Comparison of ENCODE assay signal across 22 cellular contexts in the genomic region with DNA sequence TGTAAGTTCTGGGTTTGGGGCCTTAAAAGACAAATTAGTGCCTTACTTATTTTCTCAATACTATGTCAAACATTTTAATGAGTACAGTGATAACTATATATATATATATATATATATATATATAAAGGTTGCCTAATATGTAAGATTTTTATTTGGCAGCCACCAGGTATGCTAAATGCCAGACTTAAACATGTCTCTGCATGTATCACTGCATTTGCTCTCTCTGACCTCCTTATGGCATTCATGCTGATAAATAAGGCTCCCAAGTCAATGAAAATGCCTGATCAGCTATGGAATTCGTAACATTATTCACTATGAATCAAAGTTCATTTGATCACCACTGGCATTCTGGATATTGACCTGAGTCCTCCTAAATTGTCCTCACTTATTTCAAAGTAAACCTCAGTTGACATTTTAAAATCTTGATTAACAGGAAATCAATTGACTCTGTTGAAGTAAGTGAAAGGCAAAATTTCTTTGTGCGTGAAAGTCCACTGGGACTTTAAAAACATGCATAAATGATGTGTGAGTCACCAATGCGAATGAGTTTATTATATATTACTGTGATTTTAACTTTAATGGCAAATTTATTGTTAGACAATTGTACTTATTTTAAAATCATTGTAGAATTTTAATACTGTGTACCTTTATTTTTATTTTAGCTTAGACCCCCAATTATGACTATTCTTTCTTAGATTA. TPM values are rescaled to one million over a fixed set of nuclear protein-coding genes. Genes with fewer than 3 reads are reported as not detected.
DNase-seq lines count a peak whose midpoint lies in the region; ATAC-seq, FAIRE-seq and TF ChIP-seq lines count a peak whose summit lies in the region.
"Had no signal": no experiment of that assay in that cellular context is flagged by ENCODE, and none has a peak within 500 bp of the region (broad histone marks: within the 10 kb centered on the region; RNA-seq: fewer than 3 reads in every experiment).

No MANE protein-coding gene starts in this region.

- peaks cover 10% of the 10 kb centered on the region for H3K4me1 Mint-ChIP-seq in astrocyte (ENCODE audit: low read depth, unreplicated experiment)

- H4K20me1 ChIP-seq in HCT116 (ENCODE audit: insufficient read depth): no peaks in the 10 kb centered on the region
- H4K20me1 ChIP-seq in astrocyte (ENCODE audit: insufficient read depth, low read length): no peaks in the 10 kb centered on the region

- ATAC-seq in HCT116 (no peak), esophagus mucosa (peak; percentile 66)
- ATAC-seq: A549, SK-N-SH treated with all-trans-retinoic acid at 6 μM for 48 hours had no signal

- H3K9me3 ChIP-seq in HCT116 (ENCODE audit: control insufficient read depth in 1 of 2, insufficient read depth in 1 of 2, low read depth in 1 of 2, low read length in 2 of 2) (no peaks in the 10 kb centered on the region), astrocyte (ENCODE audit: insufficient read depth, low read depth, low read length) (no peaks in the 10 kb centered on the region), small intestine (ENCODE audit: control insufficient read depth, low read depth) (no peaks in the 10 kb centered on the region)
- H3K9me3 ChIP-seq: A549, BE2C, MG63 had no signal

- H3K4me2 ChIP-seq in HCT116 (ENCODE audit: low read length) (peak overlapping the region; percentile 77), astrocyte (ENCODE audit: low read length) (no peak overlapping the region)
- H3K4me2 ChIP-seq: A549 had no signal

- H3K36me3 ChIP-seq in HCT116 (ENCODE audit: control insufficient read depth in 1 of 2, insufficient read depth in 2 of 2, low read length in 2 of 2) (no peaks in the 10 kb centered on the region), astrocyte (ENCODE audit: insufficient read depth, low read length) (no peaks in the 10 kb centered on the region), small intestine (ENCODE audit: control insufficient read depth in 2 of 2, insufficient read depth in 2 of 2, low read length in 2 of 2) (no peaks in the 10 kb centered on the region)
- H3K36me3 ChIP-seq: BE2C, MG63 had no signal

- H3K9me2 ChIP-seq in HCT116 (ENCODE audit: insufficient read depth): 0 out of 2 replicates have a peak, but pooled peaks cover 3% of the 10 kb centered on the region

- H3K36me3 Mint-ChIP-seq in astrocyte (ENCODE audit: low read depth, unreplicated experiment): no peaks in the 10 kb centered on the region

- BruUV-seq in HCT116 (replicated peaks; lab: Mats Ljungman, UMichigan): TSS peak; percentile 24

- FAIRE-seq in astrocyte (lab: Jason Lieb, UNC) (peak; percentile 17), small intestine (lab: Jason Lieb, UNC) (peak; percentile 83)
- FAIRE-seq: A549, D721Med had no signal

- no peak for TF ChIP-seq POLR2A in HCT116 (IDR thresholded peaks at IDR 0.05; ENCODE audit: borderline replicate concordance, extremely low read depth, insufficient read depth, insufficient read length)

- POLR2A ChIA-PET in HCT116 (lab: Charles Lee): interaction anchor here (2.6 kb wide), 1 partner anchor 29 kb away, joined by 11 read pairs; a partner anchor contains a TSS

- no peak for DNase-seq in HCT116 (ENCODE audit: low read depth, low spot score)
- no peak for DNase-seq in astrocyte (ENCODE audit: low read depth)
- DNase-seq in small intestine: peak; percentile 69
- no peak for DNase-seq in T-helper 9 cell
- no peak for DNase-seq in globus pallidus (ENCODE audit: low spot score)
- no peak for DNase-seq in DMS53 (lab: John Stamatoyannopoulos, UW)
- DNase-seq: BE2C; EL; Kasumi-1; MG63; NCI-H1048; NCI-H1417 treated with DMSO at 0.1 percent for 48 hours; NCI-H187; NCI-H226; NCI-H510A treated with DMSO at 0.1 percent for 48 hours; NCI-H748 treated with DMSO at 0.1 percent for 48 hours; NK-92 treated with Interleukin-12 subunit alpha and Interleukin-12 subunit beta, amount 100 ng/mL, for 24 hours had no signal

- H3K4me3 ChIP-seq in HCT116 (replicated peaks in 1 of 2; ENCODE audit: low read depth in 1 of 2, low read length in 2 of 2): peak overlapping the region in 1 of 2 experiments; percentile 28; a peak in 2 of 4 replicates
- no peak overlapping the region for H3K4me3 ChIP-seq in astrocyte (ENCODE audit: insufficient read depth, low read depth, low read length)
- H3K4me3 ChIP-seq in small intestine (ENCODE audit: low read depth in 1 of 2, low read length in 2 of 2): no peak overlapping the region
- H3K4me3 ChIP-seq: A549, MG63 had no signal

- H3K4me1 ChIP-seq in HCT116 (ENCODE audit: control insufficient read depth in 1 of 2, insufficient read depth in 2 of 2, low read length in 2 of 2) (peaks cover 48 to 59% of the 10 kb centered on the region in 2 experiments), astrocyte (ENCODE audit: insufficient read depth, low read length) (peaks cover 11% of the 10 kb centered on the region), small intestine (ENCODE audit: control insufficient read depth in 2 of 2, insufficient read depth in 1 of 2, low read depth in 1 of 2, low read length in 1 of 2) (no peaks in the 10 kb centered on the region)
- H3K4me1 ChIP-seq: BE2C had no signal

- WGBS in small intestine, 3 donors: 25 to 62% (median 44%) methylated on average over 3 of the region's 3 CpGs

- H3K9ac ChIP-seq in HCT116 (ENCODE audit: low read length) (peak overlapping the region; percentile 19), astrocyte (ENCODE audit: low read length) (no peak overlapping the region)

- peaks cover 2% of the 10 kb centered on the region for H3K9me3 Mint-ChIP-seq in astrocyte (ENCODE audit: unreplicated experiment)

- H3K27ac ChIP-seq in HCT116 (ENCODE audit: low read depth, low read length) (peak overlapping the region; percentile 80; the same call in 1 of the 2 replicates), astrocyte (ENCODE audit: low read depth, low read length) (no peak overlapping the region), small intestine (ENCODE audit: low read depth in 1 of 2, low read length in 1 of 2) (no peak overlapping the region)
- H3K27ac ChIP-seq: A549 had no signal

- CTCF ChIA-PET in HCT116 (lab: Charles Lee): interaction anchor here (1.0 to 1.5 kb wide), 2 partner anchors 116 to 255 kb away, joined by 3 to 5 read pairs; no protein-coding TSS in a partner anchor

- RAD21 ChIA-PET in HCT116 (lab: Charles Lee; ENCODE audit: low non-redundant PET in 1 of 2, low total read pairs in 2 of 2, uncharacterized antibody in 2 of 2, unreplicated experiment in 2 of 2): no interaction called here

- TF ChIP-seq RAD21 in HCT116 (IDR thresholded peaks at IDR 0.05; ENCODE audit: low read depth): no peak

- H2AFZ ChIP-seq in HCT116 (ENCODE audit: low read depth, low read length, poor library complexity, severe bottlenecking) (peak overlapping the region; percentile 98), astrocyte (ENCODE audit: low read depth, low read length) (no peak overlapping the region)

- H3K79me2 ChIP-seq in HCT116 (ENCODE audit: insufficient read depth, low read length) (no peaks in the 10 kb centered on the region), astrocyte (ENCODE audit: insufficient read depth, low read length) (no peaks in the 10 kb centered on the region)

- intact Hi-C loops in HCT116 (cut with micrococcal nuclease): no loop called here

- no peak overlapping the region for H3K4me3 Mint-ChIP-seq in astrocyte (ENCODE audit: unreplicated experiment)

- TF ChIP-seq CTCF in HCT116 (IDR thresholded peaks at IDR 0.05 in 2 of 3, conservative IDR thresholded peaks at IDR 0.05 in 1 of 3; ENCODE audit: borderline replicate concordance in 1 of 3, insufficient read depth in 1 of 3, low read depth in 2 of 3, low read length in 2 of 3) (no peak), astrocyte (IDR thresholded peaks at IDR 0.05; ENCODE audit: insufficient read depth, low read depth, low read length) (no peak)

- no peaks in the 10 kb centered on the region for H3K27me3 Mint-ChIP-seq in astrocyte (ENCODE audit: low read depth, unreplicated experiment)

- no peak overlapping the region for H3K27ac Mint-ChIP-seq in astrocyte (ENCODE audit: unreplicated experiment)

- H3K27me3 ChIP-seq in HCT116 (ENCODE audit: insufficient read depth, low read length) (no peaks in the 10 kb centered on the region), astrocyte (ENCODE audit: insufficient read depth, low read length) (no peaks in the 10 kb centered on the region), small intestine (ENCODE audit: control insufficient read depth in 2 of 2, insufficient read depth in 2 of 2, low read length in 2 of 2) (no peaks in the 10 kb centered on the region)
- H3K27me3 ChIP-seq: BE2C, MG63 had no signal

TF ChIP-seq in HCT116, 20 proteins besides CTCF, POLR2A, EP300 and RAD21:
- TF ChIP-seq, protein P1, sequence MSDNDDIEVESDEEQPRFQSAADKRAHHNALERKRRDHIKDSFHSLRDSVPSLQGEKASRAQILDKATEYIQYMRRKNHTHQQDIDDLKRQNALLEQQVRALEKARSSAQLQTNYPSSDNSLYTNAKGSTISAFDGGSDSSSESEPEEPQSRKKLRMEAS (IDR thresholded peaks at IDR 0.05): no peak
- no peak for TF ChIP-seq EGR1 (IDR thresholded peaks at IDR 0.05; ENCODE audit: low read depth)
- no peak for TF ChIP-seq SIN3A (IDR thresholded peaks at IDR 0.05; ENCODE audit: low read depth)
- TF ChIP-seq JUND (IDR thresholded peaks at IDR 0.05): no peak
- TF ChIP-seq FOSL1 (IDR thresholded peaks at IDR 0.05; ENCODE audit: low read depth): 0 out of 2 replicates have a peak, but pooled peaks have one; percentile 32

RNA-seq across cellular contexts. Expression of a gene that starts 29.2 kb away (rescaled TPM):
- total RNA-seq in HCT116 (2021; ENCODE audit: unreplicated experiment) (739 TPM), astrocyte (0.79 and 1.5 TPM in 2 replicates), esophagus mucosa (21.0 TPM)
- 858 and 927 TPM in 2 replicates for polyA plus RNA-seq in HCT116 (2012)
- polyA plus RNA-seq in small intestine: 10 to 100 TPM in 1 of 3 donors, 1 to 10 TPM in 2; 1.3 to 13.2 (median 3.0) TPM

RNA-seq across cellular contexts. Expression of a gene that starts 50.8 kb away (rescaled TPM):
- total RNA-seq in HCT116 (2021; ENCODE audit: unreplicated experiment): 498 TPM
- polyA plus RNA-seq in HCT116 (2012): 167 and 184 TPM in 2 replicates
- total RNA-seq in astrocyte: 0.14 and 0.30 TPM in 2 replicates
- 46.5 TPM for total RNA-seq in esophagus mucosa
- under 1 TPM in 2 of 3 donors, not detected in 1; 0.22 to 0.75 TPM for polyA plus RNA-seq in small intestine
- total RNA-seq: H4 had no signal

Comparison
In these comparisons a context has a peak if more than half of its experiments do, and no peak if none do; other contexts are left out.
1. RNA of a gene that starts 29.2 kb away (total RNA-seq): 739 TPM in HCT116 (single experiment); 21.0 TPM in esophagus mucosa (single experiment) and 0.79 to 1.5 TPM in astrocyte; every median in the first group is over 10 times any median in the second.
2. RNA of a gene that starts 50.8 kb away (total RNA-seq): 498 TPM in HCT116 (single experiment) and 46.5 TPM in esophagus mucosa (single experiment); 0.14 to 0.30 TPM in astrocyte; every median in the first group is over 10 times any median in the second.